ENCODE assay signal across 24 cellular contexts in genomic region chr2:102621630-102622029, GRCh38. TPM values are rescaled to one million over a fixed set of nuclear protein-coding genes. Genes with fewer than 3 reads are reported as not detected.
"Had no signal": no experiment of that assay in that cellular context is flagged by ENCODE, and none has a peak within 500 bp of the region (broad histone marks: within the 10 kb centered on the region; RNA-seq: fewer than 3 reads in every experiment).

No MANE protein-coding gene starts in this region.

- H3K4me2 ChIP-seq: neural progenitor cell had no signal

- DNase-seq: activated CD4-positive, alpha-beta memory T cell treated with anti-CD3 and anti-CD28 coated beads, Interleukin-2, amount 10 ng/mL, durations not matched to agents 7 days and 5 days; activated CD4-positive, alpha-beta T cell treated with anti-CD3 and anti-CD28 coated beads for 4 hours; activated CD8-positive, alpha-beta memory T cell treated with anti-CD3 and anti-CD28 coated beads, Interleukin-2, amount 10 ng/mL, durations not matched to agents 7 days and 5 days; activated naive CD8-positive, alpha-beta T cell treated with anti-CD3 and anti-CD28 coated beads, Interleukin-2, amount 10 ng/mL, durations not matched to agents 7 days and 5 days; amygdala; dermis blood vessel endothelial cell; effector memory CD4-positive, alpha-beta T cell; heart left ventricle; left ventricle myocardium superior; naive B cell; right cardiac atrium; stimulated activated CD4-positive, alpha-beta T cell treated with anti-CD3 and anti-CD28 coated beads, Interleukin-4, amount 100 ng/mL, for 24 hours had no signal

- H3K27ac Mint-ChIP-seq: activated CD4-positive, alpha-beta memory T cell treated with anti-CD3 and anti-CD28 coated beads, Interleukin-2, amount 10 ng/mL, durations not matched to agents 7 days and 5 days; activated CD8-positive, alpha-beta memory T cell treated with anti-CD3 and anti-CD28 coated beads, Interleukin-2, amount 10 ng/mL, durations not matched to agents 7 days and 5 days; activated naive CD8-positive, alpha-beta T cell treated with anti-CD3 and anti-CD28 coated beads, Interleukin-2, amount 10 ng/mL, durations not matched to agents 7 days and 5 days; naive B cell; neural progenitor cell; progenitor cell of endocrine pancreas; stimulated activated memory B cell treated with anti-CD40 and anti-IgM and Interleukin-4, amounts not matched to agents 10 μg/mL and 1 μg/mL and 100 μg/mL, for 72 hours; WTC11 had no signal

- H2AFZ ChIP-seq: neural progenitor cell had no signal

- H3K27ac ChIP-seq: cardiac muscle cell, esophagus muscularis mucosa, gastroesophageal sphincter, heart left ventricle, neural progenitor cell, skin epidermis, thoracic aorta had no signal

- H3K36me3 ChIP-seq: cardiac muscle cell, esophagus muscularis mucosa, gastroesophageal sphincter, heart left ventricle, neural progenitor cell, thoracic aorta had no signal

- FAIRE-seq: endothelial cell of umbilical vein had no signal

- H3K9ac ChIP-seq: neural progenitor cell had no signal

- H3K36me3 Mint-ChIP-seq: activated CD8-positive, alpha-beta memory T cell treated with anti-CD3 and anti-CD28 coated beads, Interleukin-2, amount 10 ng/mL, durations not matched to agents 7 days and 5 days; activated naive CD8-positive, alpha-beta T cell treated with anti-CD3 and anti-CD28 coated beads, Interleukin-2, amount 10 ng/mL, durations not matched to agents 7 days and 5 days; naive B cell; neural progenitor cell; stimulated activated memory B cell treated with anti-CD40 and anti-IgM and Interleukin-4, amounts not matched to agents 10 μg/mL and 1 μg/mL and 100 μg/mL, for 72 hours; WTC11 had no signal

- H3K9me3 ChIP-seq: thoracic aorta had no signal

- ATAC-seq: activated CD8-positive, alpha-beta memory T cell treated with anti-CD3 and anti-CD28 coated beads, Interleukin-2, amount 10 ng/mL, durations not matched to agents 7 days and 5 days; gastroesophageal sphincter; heart left ventricle; left ventricle myocardium superior; right cardiac atrium; stimulated activated memory B cell treated with anti-CD40 and anti-IgM and Interleukin-4, amounts not matched to agents 10 μg/mL and 1 μg/mL and 100 μg/mL, for 72 hours; WTC11 had no signal

- H3K4me3 ChIP-seq: cardiac muscle cell, esophagus muscularis mucosa, gastroesophageal sphincter, heart left ventricle, neural progenitor cell, skin epidermis, thoracic aorta had no signal

- H3K9me3 Mint-ChIP-seq: activated CD4-positive, alpha-beta memory T cell treated with anti-CD3 and anti-CD28 coated beads, Interleukin-2, amount 10 ng/mL, durations not matched to agents 7 days and 5 days; activated naive CD8-positive, alpha-beta T cell treated with anti-CD3 and anti-CD28 coated beads, Interleukin-2, amount 10 ng/mL, durations not matched to agents 7 days and 5 days; neural progenitor cell had no signal

- H3K4me3 Mint-ChIP-seq: activated CD4-positive, alpha-beta memory T cell treated with anti-CD3 and anti-CD28 coated beads, Interleukin-2, amount 10 ng/mL, durations not matched to agents 7 days and 5 days; activated CD8-positive, alpha-beta memory T cell treated with anti-CD3 and anti-CD28 coated beads, Interleukin-2, amount 10 ng/mL, durations not matched to agents 7 days and 5 days; activated naive CD8-positive, alpha-beta T cell treated with anti-CD3 and anti-CD28 coated beads, Interleukin-2, amount 10 ng/mL, durations not matched to agents 7 days and 5 days; neural progenitor cell; stimulated activated memory B cell treated with anti-CD40 and anti-IgM and Interleukin-4, amounts not matched to agents 10 μg/mL and 1 μg/mL and 100 μg/mL, for 72 hours; WTC11 had no signal

RNA-seq across cellular contexts. Expression of gene SLC9A2, which starts 2.3 kb away (rescaled TPM):
- total RNA-seq: activated CD4-positive, alpha-beta memory T cell treated with anti-CD3 and anti-CD28 coated beads, Interleukin-2, amount 10 ng/mL, durations not matched to agents 7 days and 5 days; activated CD8-positive, alpha-beta memory T cell treated with anti-CD3 and anti-CD28 coated beads, Interleukin-2, amount 10 ng/mL, durations not matched to agents 7 days and 5 days; activated naive CD8-positive, alpha-beta T cell treated with anti-CD3 and anti-CD28 coated beads, Interleukin-2, amount 10 ng/mL, durations not matched to agents 7 days and 5 days; chondrocyte; dermis blood vessel endothelial cell; endothelial cell of umbilical vein; T-helper 1 cell treated with Interleukin-12 subunit alpha and Interleukin-12 subunit beta and Interleukin-4 antibody, amounts not matched to agents 30 ng/mL and 1 ng/mL, for 36 hours had no signal
- polyA plus RNA-seq: cardiac muscle cell had no signal
